11 cellular contexts compared by ENCODE assay signal in the genomic region with DNA sequence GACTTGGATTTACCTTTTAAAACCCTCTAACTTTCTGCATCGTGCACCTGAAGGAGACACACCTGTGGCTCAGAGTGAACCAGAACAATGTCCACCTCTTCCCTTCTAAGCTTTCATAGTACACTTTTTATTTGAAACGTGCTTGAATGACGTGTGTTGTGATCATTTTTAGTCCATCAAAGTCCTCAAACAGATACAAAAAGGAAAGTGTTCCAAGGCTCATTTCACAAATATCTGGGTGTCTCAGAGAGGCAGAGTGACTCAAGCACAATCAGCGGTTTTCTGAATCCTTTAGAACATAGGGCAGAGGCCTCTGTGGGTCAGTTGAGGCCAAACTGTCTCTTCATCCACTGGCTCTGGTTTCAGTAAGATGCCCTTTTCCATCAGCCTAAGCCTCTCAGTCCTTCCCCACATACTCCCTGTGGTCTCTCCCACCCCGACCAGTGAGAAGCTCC. TPM values are rescaled to one million over a fixed set of nuclear protein-coding genes. Genes with fewer than 3 reads are reported as not detected.
DNase-seq lines count a peak whose midpoint lies in the region; TF ChIP-seq lines count a peak whose summit lies in the region.
"Had no signal": no experiment of that assay in that cellular context is flagged by ENCODE, and none has a peak within 500 bp of the region (broad histone marks: within the 10 kb centered on the region; RNA-seq: fewer than 3 reads in every experiment).

No MANE protein-coding gene starts in this region.

- H3K4me3 Mint-ChIP-seq in osteocyte (ENCODE audit: unreplicated experiment) = no peak overlapping the region
- H3K4me3 Mint-ChIP-seq: central memory CD8-positive, alpha-beta T cell had no signal

- H3K4me1 Mint-ChIP-seq in osteocyte (ENCODE audit: unreplicated experiment) = peaks cover 46% of the 10 kb centered on the region

- H3K9ac ChIP-seq in mucosa of stomach (ENCODE audit: low read length) = peak overlapping the region; percentile 23

- no peaks in the 10 kb centered on the region for H3K36me3 Mint-ChIP-seq in osteocyte (ENCODE audit: unreplicated experiment)

- H3K36me3 ChIP-seq in mucosa of stomach (ENCODE audit: control insufficient read depth, insufficient read depth, low read length) = no peaks in the 10 kb centered on the region
- H3K36me3 ChIP-seq: BE2C had no signal

- H3K4me3 ChIP-seq in cardiac fibroblast (replicated peaks in 1 of 2; ENCODE audit: low read depth in 2 of 2, low read length in 2 of 2) (no peak overlapping the region), mucosa of stomach (ENCODE audit: low read length) (no peak overlapping the region)

- no peaks in the 10 kb centered on the region for H3K27me3 Mint-ChIP-seq in osteocyte (ENCODE audit: unreplicated experiment)
- H3K27me3 Mint-ChIP-seq: central memory CD8-positive, alpha-beta T cell had no signal

- no peak overlapping the region for H3K27ac Mint-ChIP-seq in osteocyte (ENCODE audit: unreplicated experiment)

- H3K27ac ChIP-seq in 22Rv1 = peak overlapping the region; percentile 15; the same call in 1 of the 2 replicates

- TF ChIP-seq CTCF in 22Rv1 (IDR thresholded peaks at IDR 0.05) (no peak), cardiac fibroblast (IDR thresholded peaks at IDR 0.05; ENCODE audit: low read depth, low read length) (no peak), osteocyte (IDR thresholded peaks at IDR 0.05) (no peak)

- H3K4me1 ChIP-seq in mucosa of stomach (ENCODE audit: control insufficient read depth, insufficient read depth, low read length) = peaks cover 55% of the 10 kb centered on the region

- peak; percentile 34 for DNase-seq in HK-2 (ENCODE audit: unreplicated experiment)
- DNase-seq in cardiac fibroblast (ENCODE audit: low read depth in 2 of 2) = peak; percentile 40 to 66
- no peak for DNase-seq in osteocyte (ENCODE audit: extremely low spot score, unreplicated experiment)
- no peak for DNase-seq in NCI-H1436 (lab: John Stamatoyannopoulos, UW)
- no peak for DNase-seq in D341Med (ENCODE audit: low spot score)
- DNase-seq in stimulated activated naive CD4-positive, alpha-beta T cell (lab: John Stamatoyannopoulos, UW) = no peak
- DNase-seq: BE2C, NCI-H187 treated with DMSO at 0.1 percent for 48 hours had no signal

- H3K9me3 ChIP-seq in mucosa of stomach (ENCODE audit: control insufficient read depth, low read length) = no peaks in the 10 kb centered on the region
- H3K9me3 ChIP-seq: BE2C had no signal

- no peaks in the 10 kb centered on the region for H3K9me3 Mint-ChIP-seq in osteocyte (ENCODE audit: unreplicated experiment)
- H3K9me3 Mint-ChIP-seq: central memory CD8-positive, alpha-beta T cell had no signal

- H3K27me3 ChIP-seq in mucosa of stomach (ENCODE audit: control insufficient read depth, insufficient read depth, low read length) = no peaks in the 10 kb centered on the region
- H3K27me3 ChIP-seq: BE2C had no signal

RNA-seq across cellular contexts. Expression of a gene that starts 49.7 kb away (rescaled TPM):
- total RNA-seq in osteocyte = 99.1 and 100 TPM in 2 replicates

Comparison
In these comparisons a context has a peak if more than half of its experiments do, and no peak if none do; other contexts are left out.
1. DNase-seq: peak in HK-2 (single experiment) and cardiac fibroblast (2 of 2); none in osteocyte (single experiment), NCI-H1436 (single experiment), D341Med (single experiment) and stimulated activated naive CD4-positive, alpha-beta T cell (0 of 6).